Comparison of ENCODE assay signal across 8 cellular contexts in the genomic region with DNA sequence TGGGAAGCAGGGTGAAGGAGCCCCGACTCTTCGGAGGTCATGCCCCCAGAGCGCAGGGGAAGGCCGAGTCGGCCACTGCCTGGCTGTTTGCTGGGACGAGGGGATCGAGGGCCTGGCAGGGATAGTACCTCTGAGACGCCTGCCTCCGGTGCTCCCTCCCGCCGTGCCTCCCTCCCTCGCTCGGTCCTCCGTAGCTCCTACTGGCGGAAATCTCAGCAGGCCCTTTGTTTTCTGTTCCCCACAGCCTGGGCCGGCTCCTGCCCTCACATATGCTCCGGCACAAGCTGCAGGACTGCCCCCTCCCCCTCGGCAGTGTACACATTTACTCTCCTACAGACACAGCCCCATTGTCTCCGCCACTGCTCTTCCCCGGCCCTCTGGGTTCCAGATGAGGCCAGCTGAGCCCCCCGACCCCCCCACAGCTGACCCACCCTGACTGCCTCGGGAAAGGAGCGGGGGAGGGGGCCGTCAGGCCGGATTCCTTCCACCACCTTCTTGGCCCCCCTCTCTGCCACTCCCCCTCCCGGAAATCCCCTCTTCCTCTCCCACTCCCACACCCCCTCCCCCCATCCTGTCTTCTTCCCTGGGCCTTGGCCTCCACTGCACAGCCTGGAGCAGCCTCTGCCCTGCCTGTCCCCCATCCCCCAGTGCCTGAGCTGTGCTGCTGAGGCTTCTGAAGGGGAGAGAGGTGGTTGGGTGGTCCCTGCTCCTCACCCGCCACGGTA. TPM values are rescaled to one million over a fixed set of nuclear protein-coding genes. Genes with fewer than 3 reads are reported as not detected.
DNase-seq lines count a peak whose midpoint lies in the region; ATAC-seq and TF ChIP-seq lines count a peak whose summit lies in the region.

No MANE protein-coding gene starts in this region.

- H3K27ac ChIP-seq in MM.1S (ENCODE audit: low read length), result peak overlapping the region; percentile 34; the same call in 1 of the 2 replicates
- peak overlapping the region; percentile 83 for H3K27ac ChIP-seq in naive thymus-derived CD4-positive, alpha-beta T cell (ENCODE audit: low read depth, low read length)
- peak overlapping the region; percentile 95 for H3K27ac ChIP-seq in vagina

- TF ChIP-seq CTCF in MM.1S (IDR thresholded peaks at IDR 0.05; ENCODE audit: low read length) (no peak), WI38 (IDR thresholded peaks at IDR 0.05; ENCODE audit: low read depth, low read length) (no peak), vagina (IDR thresholded peaks at IDR 0.05) (no peak)

- H3K4me1 Mint-ChIP-seq in naive thymus-derived CD4-positive, alpha-beta T cell, result peaks cover 0 to 42% (median 19%) of the 10 kb centered on the region in 7 donors

- POLR2A ChIA-PET in naive thymus-derived CD4-positive, alpha-beta T cell (lab: Charles Lee), result interaction anchor here (0.6 to 16.9 kb wide), 12 partner anchors 9 to 209 kb away, joined by 3 to 269 read pairs (median 3); a partner anchor contains a TSS

- TF ChIP-seq POLR2A in vagina (IDR thresholded peaks at IDR 0.05), result no peak

- CTCF ChIA-PET in naive thymus-derived CD4-positive, alpha-beta T cell (lab: Charles Lee), result interaction anchor here (0.5 to 14.7 kb wide), 2 partner anchors 9 to 21 kb away, joined by 3 to 331 read pairs; a partner anchor contains a TSS

- H3K36me3 ChIP-seq in MM.1S (replicated peaks; ENCODE audit: insufficient read depth, low read length) (no peaks in the 10 kb centered on the region), vagina (peaks cover 0 to 16% of the 10 kb centered on the region in 2 donors)
- peaks cover 0 to 24% (median 0%) of the 10 kb centered on the region in 3 experiments for H3K36me3 ChIP-seq in naive thymus-derived CD4-positive, alpha-beta T cell (ENCODE audit: control insufficient read depth in 2 of 3, insufficient read depth in 3 of 3, low read length in 3 of 3)

- peak overlapping the region; percentile 71 for H3K9ac ChIP-seq in MM.1S (ENCODE audit: low read length)

- H3K36me3 Mint-ChIP-seq in naive thymus-derived CD4-positive, alpha-beta T cell, result peaks cover 0 to 13% (median 0%) of the 10 kb centered on the region in 5 donors

- peak overlapping the region; percentile 87 to 94 (median 91) for H3K4me3 Mint-ChIP-seq in naive thymus-derived CD4-positive, alpha-beta T cell

- peaks cover 0 to 2% (median 0%) of the 10 kb centered on the region in 11 donors for H3K9me3 Mint-ChIP-seq in naive thymus-derived CD4-positive, alpha-beta T cell

- no peaks in the 10 kb centered on the region for H4K20me1 ChIP-seq in MM.1S (ENCODE audit: insufficient read depth, low read length)

- H3K4me1 ChIP-seq in MM.1S (ENCODE audit: low read length) (peaks cover 18% of the 10 kb centered on the region), vagina (peaks cover 61% of the 10 kb centered on the region)
- H3K4me1 ChIP-seq in naive thymus-derived CD4-positive, alpha-beta T cell (ENCODE audit: control insufficient read depth in 2 of 2, insufficient read depth in 2 of 2, low read length in 2 of 2), result peaks cover 11 to 28% of the 10 kb centered on the region in 2 donors

- intact Hi-C loops in naive thymus-derived CD4-positive, alpha-beta T cell (cut with micrococcal nuclease), result loop anchor here in 1 of 2 donors (2.0 kb wide), 1 partner anchor 182 kb away; no protein-coding TSS in a partner anchor
- intact Hi-C loops in vagina (cut with DNase I), result no loop called here

- no peaks in the 10 kb centered on the region for H3K27me3 Mint-ChIP-seq in naive thymus-derived CD4-positive, alpha-beta T cell

- DNase-seq in Daoy (ENCODE audit: low read depth), result peak; percentile 69
- peak; percentile 59 for DNase-seq in MM.1S
- DNase-seq in fibroblast of peridontal ligament (ENCODE audit: extremely low read depth), result peak; percentile 38
- peak in 7 of 9 donors; percentile 28 to 47 (median 37) for DNase-seq in naive thymus-derived CD4-positive, alpha-beta T cell
- DNase-seq in vagina (ENCODE audit: extremely low spot score in 2 of 2), result no peak
- DNase-seq in NOMO-1 treated with DMSO at 0.1 percent for 48 hours (lab: John Stamatoyannopoulos, UW; ENCODE audit: unreplicated experiment), result no peak
- no peak for DNase-seq in NCI-H2196 treated with DMSO at 0.1 percent for 48 hours (lab: John Stamatoyannopoulos, UW; ENCODE audit: unreplicated experiment)

- H3K79me2 ChIP-seq in MM.1S (ENCODE audit: low read length), result peaks cover 38% of the 10 kb centered on the region

- H2AFZ ChIP-seq in MM.1S (ENCODE audit: low read length), result peak overlapping the region; percentile 14; the same call in 1 of the 2 replicates

- H3K4me3 ChIP-seq in MM.1S (ENCODE audit: low read length), result peak overlapping the region; percentile 74
- H3K4me3 ChIP-seq in WI38 (ENCODE audit: low read depth, low read length), result peak overlapping the region; percentile 75
- peak overlapping the region; percentile 82 for H3K4me3 ChIP-seq in naive thymus-derived CD4-positive, alpha-beta T cell (ENCODE audit: low read length)
- H3K4me3 ChIP-seq in vagina, result peak overlapping the region; percentile 72 to 81

- no peaks in the 10 kb centered on the region for H3K27me3 ChIP-seq in MM.1S (replicated peaks; ENCODE audit: insufficient read depth, low read length)
- H3K27me3 ChIP-seq in naive thymus-derived CD4-positive, alpha-beta T cell (ENCODE audit: control insufficient read depth in 2 of 2, insufficient read depth in 2 of 2, low read length in 2 of 2), result no peaks in the 10 kb centered on the region
- H3K27me3 ChIP-seq in vagina, result no peaks in the 10 kb centered on the region

- no peaks in the 10 kb centered on the region for H3K9me2 ChIP-seq in MM.1S (replicated peaks; ENCODE audit: insufficient read depth, low read length)

- no peaks in the 10 kb centered on the region for H3K9me3 ChIP-seq in MM.1S (replicated peaks; ENCODE audit: insufficient read depth, low read length)
- H3K9me3 ChIP-seq in naive thymus-derived CD4-positive, alpha-beta T cell (ENCODE audit: control insufficient read depth in 2 of 3, low read length in 3 of 3), result no peaks in the 10 kb centered on the region
- no peaks in the 10 kb centered on the region for H3K9me3 ChIP-seq in vagina

- peak overlapping the region; percentile 90 for H3K4me2 ChIP-seq in MM.1S (ENCODE audit: low read depth, low read length)

- ATAC-seq in naive thymus-derived CD4-positive, alpha-beta T cell, result no peak

- H3F3A ChIP-seq in MM.1S (ENCODE audit: insufficient read depth, low read length), result peaks cover 13% of the 10 kb centered on the region

- peak overlapping the region; percentile 78 to 95 (median 92) for H3K27ac Mint-ChIP-seq in naive thymus-derived CD4-positive, alpha-beta T cell

RNA-seq across cellular contexts. Expression of a gene that starts 1.4 kb away (rescaled TPM):
- total RNA-seq in Daoy (2014; rRNA removed; shearing (Covaris generic)), result 20.4 and 23.7 TPM in 2 replicates
- total RNA-seq in naive thymus-derived CD4-positive, alpha-beta T cell, result 100 to 1,000 TPM in 2 of 5 experiments, 10 to 100 TPM in 3; 22.3 to 228 (median 81.6) TPM
- polyA plus RNA-seq in naive thymus-derived CD4-positive, alpha-beta T cell, result 1 to 10 TPM; 1.3 to 2.3 TPM
- total RNA-seq in vagina, result 26.5 TPM

RNA-seq across cellular contexts. Expression of a gene that starts 16.6 kb away (rescaled TPM):
- total RNA-seq in Daoy (2014; rRNA removed; shearing (Covaris generic)), result 2.9 and 10.2 TPM in 2 replicates
- total RNA-seq in naive thymus-derived CD4-positive, alpha-beta T cell, result 10 to 100 TPM in 3 of 5 experiments, 1 to 10 TPM in 2; 7.5 to 12.8 (median 11.3) TPM
- 1 to 10 TPM; 3.3 to 4.5 TPM for polyA plus RNA-seq in naive thymus-derived CD4-positive, alpha-beta T cell
- 0.98 TPM for total RNA-seq in vagina

RNA-seq across cellular contexts. Expression of a gene that starts 19.2 kb away (rescaled TPM):
- 1.3 and 2.4 TPM in 2 replicates for total RNA-seq in Daoy (2014; rRNA removed; shearing (Covaris generic))
- total RNA-seq in naive thymus-derived CD4-positive, alpha-beta T cell, result 1 to 10 TPM in 1 of 5 experiments, under 1 TPM in 2, not detected in 2; 0.69 to 3.0 (median 0.79) TPM
- not detected for polyA plus RNA-seq in naive thymus-derived CD4-positive, alpha-beta T cell
- total RNA-seq in vagina, result 2.9 TPM

RNA-seq across cellular contexts. Expression of a gene that starts 25.4 kb away (rescaled TPM):
- total RNA-seq in Daoy (2014; rRNA removed; shearing (Covaris generic)), result 697 and 1,346 TPM in 2 replicates
- total RNA-seq in naive thymus-derived CD4-positive, alpha-beta T cell, result 1,000 to 10,000 TPM; 1,887 to 3,452 (median 3,095) TPM
- 1,000 to 10,000 TPM; 5,029 to 6,337 TPM for polyA plus RNA-seq in naive thymus-derived CD4-positive, alpha-beta T cell
- total RNA-seq in vagina, result 600 TPM

RNA-seq across cellular contexts. Expression of a gene that starts 27.5 kb away (rescaled TPM):
- total RNA-seq in Daoy (2014; rRNA removed; shearing (Covaris generic)), result 243 and 290 TPM in 2 replicates
- 10 to 100 TPM; 11.0 to 50.2 (median 16.4) TPM for total RNA-seq in naive thymus-derived CD4-positive, alpha-beta T cell
- 10 to 100 TPM; 12.2 to 19.2 TPM for polyA plus RNA-seq in naive thymus-derived CD4-positive, alpha-beta T cell
- 195 TPM for total RNA-seq in vagina

Comparison
In these comparisons a context has a peak if more than half of its experiments do, and no peak if none do; other contexts are left out.
1. DNase-seq: peak in Daoy (single experiment), MM.1S (single experiment), fibroblast of peridontal ligament (single experiment) and naive thymus-derived CD4-positive, alpha-beta T cell (7 of 9); none in vagina (0 of 2), NOMO-1 treated with DMSO at 0.1 percent for 48 hours (single experiment) and NCI-H2196 treated with DMSO at 0.1 percent for 48 hours (single experiment).
2. H3K27ac ChIP-seq: peak in every context shown above with its lines; median percentile 95 in vagina; 83 in naive thymus-derived CD4-positive, alpha-beta T cell; 34 in MM.1S.
3. Peak in every context shown above with its lines, with median percentiles within 50 percentile points of each other: H3K4me3 ChIP-seq.